ENCODE assay signal across 10 cellular contexts in the genomic region with DNA sequence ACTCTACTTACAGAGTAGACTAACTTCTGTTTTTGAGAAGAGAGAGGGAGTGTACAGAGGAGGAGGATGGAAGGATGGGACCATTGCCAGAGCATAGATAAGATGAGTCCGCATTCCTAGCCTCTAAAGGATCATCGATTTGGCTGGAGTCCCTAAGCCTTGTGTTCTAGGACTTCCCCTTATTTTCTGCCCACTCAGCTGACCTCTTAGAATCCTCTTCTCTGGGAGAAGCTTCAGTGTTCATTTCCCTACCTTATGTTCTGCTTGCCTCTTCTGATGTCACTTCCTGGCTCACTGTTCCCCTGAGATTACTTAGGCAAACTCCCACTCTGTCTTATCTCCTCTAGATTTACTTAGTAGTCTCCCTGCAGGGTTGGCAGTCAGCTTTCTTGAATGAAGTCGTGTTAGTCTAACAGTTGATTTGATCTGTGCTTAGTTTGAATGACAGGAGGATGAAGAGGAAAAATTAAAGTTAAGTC.
A peak's percentile ranks its signal among the peaks of the same experiment; 100 is the strongest.
DNase-seq lines count a peak whose midpoint lies in the region; ATAC-seq, FAIRE-seq and TF ChIP-seq lines count a peak whose summit lies in the region.
"Had no signal": no experiment of that assay in that cellular context is flagged by ENCODE, and none has a peak within 500 bp of the region (broad histone marks: within the 10 kb centered on the region; RNA-seq: fewer than 3 reads in every experiment).

No MANE protein-coding gene starts in this region.

- no peak for TF ChIP-seq POLR2A in IMR-90 (IDR thresholded peaks at IDR 0.05; ENCODE audit: low read depth, low read length)
- TF ChIP-seq POLR2A in GM12878 (IDR thresholded peaks at IDR 0.05; ENCODE audit: low read depth, low read length): no peak

- 0 out of 2 replicates have a peak overlapping the region, but pooled peaks have one; percentile 7 for H3K4ac ChIP-seq in IMR-90 (ENCODE audit: low read depth, low read length)

- in situ Hi-C loops in IMR-90 (cut with MboI; ENCODE audit: low sequenced_read_pairs) (no loop called here), GM12878 (cut with MboI) (no loop called here)

- DNase-seq in IMR-90 (peak; percentile 67), GM12878 (ENCODE audit: low read depth, low spot score) (peak; percentile 37), AG08395 (ENCODE audit: low spot score) (no peak), kidney tubule cell (ENCODE audit: low spot score) (no peak)
- no peak for DNase-seq in effector memory CD8-positive, alpha-beta T cell
- DNase-seq: stimulated activated CD4-positive, alpha-beta T cell treated with anti-CD3 and anti-CD28 coated beads, Interleukin-15, amount 100 ng/mL, for 24 hours had no signal

- H2BK20ac ChIP-seq in IMR-90 (ENCODE audit: low read depth, low read length): no peak overlapping the region

- H3K27me3 ChIP-seq in IMR-90 (ENCODE audit: control insufficient read depth, insufficient read depth, low read length) (no peaks in the 10 kb centered on the region), GM12878 (replicated peaks in 1 of 2; ENCODE audit: control insufficient read depth in 2 of 2, insufficient read depth in 2 of 2, low read length in 1 of 2) (no peaks in the 10 kb centered on the region), muscle layer of colon (ENCODE audit: control insufficient read depth in 1 of 2, insufficient read depth in 2 of 2, low read length in 2 of 2) (no peaks in the 10 kb centered on the region)

- POLR2A ChIA-PET in IMR-90 (lab: Charles Lee; ENCODE audit: unreplicated experiment) (no interaction called here), GM12878 (lab: Charles Lee) (interaction anchor here (0.6 to 1.6 kb wide), 2 partner anchors 9 to 47 kb away, joined by 3 to 8 read pairs; no protein-coding TSS in a partner anchor)

- H3K4me3 Mint-ChIP-seq in effector memory CD8-positive, alpha-beta T cell: no peak overlapping the region

- no peak overlapping the region for H2BK5ac ChIP-seq in IMR-90 (ENCODE audit: low read depth, low read length, poor library complexity, severe bottlenecking)

- peak overlapping the region in 1 of 2 experiments; percentile 53; a peak in 1 of 4 replicates for H4K8ac ChIP-seq in IMR-90 (ENCODE audit: low read depth in 2 of 2, low read length in 2 of 2)

- no peak for TF ChIP-seq EP300 in GM12878 (IDR thresholded peaks at IDR 0.05; ENCODE audit: borderline replicate concordance in 1 of 2, control insufficient read depth in 1 of 2, low read depth in 2 of 2, low read length in 2 of 2)

- H4K5ac ChIP-seq in IMR-90 (ENCODE audit: low read depth, low read length): no peak overlapping the region

- H3K79me1 ChIP-seq in IMR-90 (ENCODE audit: low read depth in 1 of 2, low read length in 2 of 2): no peaks in the 10 kb centered on the region

- no peak for TF ChIP-seq RAD21 in IMR-90 (IDR thresholded peaks at IDR 0.05; ENCODE audit: low read length)
- TF ChIP-seq RAD21 in GM12878 (IDR thresholded peaks at IDR 0.05; ENCODE audit: insufficient read depth, low read depth, low read length): no peak

- H2AK5ac ChIP-seq in IMR-90 (ENCODE audit: low read depth, low read length): peak overlapping the region; percentile 39; the same call in 1 of the 2 replicates

- H4K91ac ChIP-seq in IMR-90 (ENCODE audit: insufficient read depth, low read depth, low read length): no peak overlapping the region

- no peaks in the 10 kb centered on the region for H3K79me2 ChIP-seq in GM12878 (ENCODE audit: control insufficient read depth, insufficient read depth, low read length)

- intact Hi-C loops in IMR-90 (cut with micrococcal nuclease): no loop called here
- intact Hi-C loops in GM12878 (cut with micrococcal nuclease; ENCODE audit: unreplicated experiment): no loop called here

- H3K4me1 Mint-ChIP-seq in effector memory CD8-positive, alpha-beta T cell (ENCODE audit: low read depth in 2 of 2): no peaks in the 10 kb centered on the region

- no peak for ATAC-seq in IMR-90 (ENCODE audit: low read depth)
- peak; percentile 91 for ATAC-seq in GM12878
- no peak for ATAC-seq in effector memory CD8-positive, alpha-beta T cell (replicated peaks)
- ATAC-seq in HG03196 (IDR thresholded peaks at IDR 0.05; ENCODE audit: unreplicated experiment): no peak
- ATAC-seq: HCT116 had no signal

- peak; percentile 83 for FAIRE-seq in GM12878 (lab: Jason Lieb, UNC)

- no peak overlapping the region for H3K4me2 ChIP-seq in IMR-90 (ENCODE audit: low read depth, low read length)
- no peak overlapping the region for H3K4me2 ChIP-seq in GM12878 (ENCODE audit: control insufficient read depth, insufficient read depth)

- H2AFZ ChIP-seq in IMR-90 (replicated peaks; ENCODE audit: low read length, poor library complexity): no peak overlapping the region
- no peak overlapping the region for H2AFZ ChIP-seq in GM12878 (ENCODE audit: control insufficient read depth, low read depth, low read length)

- no peak overlapping the region for H2BK120ac ChIP-seq in IMR-90 (ENCODE audit: low read depth, low read length)

- no peak overlapping the region for H3K27ac Mint-ChIP-seq in effector memory CD8-positive, alpha-beta T cell

- CTCF ChIA-PET in IMR-90 (lab: Yijun Ruan, JAX) (no interaction called here), GM12878 (lab: Yijun Ruan, JAX) (interaction anchor here (1.0 to 1.6 kb wide), 5 partner anchors 8 to 25 kb away, joined by 3 to 4 read pairs (median 3); no protein-coding TSS in a partner anchor)

- H3K9me3 ChIP-seq in IMR-90 (ENCODE audit: control insufficient read depth, insufficient read depth, low read length) (no peaks in the 10 kb centered on the region), GM12878 (replicated peaks; ENCODE audit: control insufficient read depth, insufficient read depth, low read length) (no peaks in the 10 kb centered on the region), muscle layer of colon (ENCODE audit: low read length) (no peaks in the 10 kb centered on the region)

- H3K23ac ChIP-seq in IMR-90 (ENCODE audit: low read depth, low read length): no peak overlapping the region

- WGBS in IMR-90 (ENCODE audit: extremely low coverage in 2 of 2, insufficient read length in 1 of 2), 2 experiments: no CpG with 5 or more reads among the region's 3 CpGs
- 47% methylated on average over 3 of the region's 3 CpGs for WGBS in GM12878 (ENCODE audit: insufficient coverage, insufficient replicate concordance, low lambda C conversion rate, missing lambda C conversion rate)

- H3K4me1 ChIP-seq in IMR-90 (ENCODE audit: control insufficient read depth, insufficient read depth, low read length) (peaks cover 1% of the 10 kb centered on the region; the same call in 1 of the 2 replicates), GM12878 (ENCODE audit: control insufficient read depth, insufficient read depth, low read length) (no peaks in the 10 kb centered on the region), muscle layer of colon (ENCODE audit: insufficient read depth, low read length) (peaks cover 74% of the 10 kb centered on the region)

- H3K9ac ChIP-seq in IMR-90 (ENCODE audit: low read depth, low read length) (no peak overlapping the region), GM12878 (ENCODE audit: control insufficient read depth, insufficient read depth, low read length) (no peak overlapping the region), muscle layer of colon (ENCODE audit: low read length) (no peak overlapping the region)

- no peaks in the 10 kb centered on the region for H4K20me1 ChIP-seq in IMR-90 (ENCODE audit: insufficient read depth, low read length)
- no peaks in the 10 kb centered on the region for H4K20me1 ChIP-seq in GM12878 (ENCODE audit: control insufficient read depth, insufficient read depth)

- H2AK9ac ChIP-seq in IMR-90 (replicated peaks; ENCODE audit: low read depth, low read length, poor library complexity): no peak overlapping the region

- H3K36me3 ChIP-seq in IMR-90 (ENCODE audit: control insufficient read depth, insufficient read depth, low read length) (no peaks in the 10 kb centered on the region), GM12878 (ENCODE audit: control insufficient read depth in 2 of 2, insufficient read depth in 2 of 2, low read length in 1 of 2) (no peaks in the 10 kb centered on the region), muscle layer of colon (ENCODE audit: insufficient read depth, low read length) (no peaks in the 10 kb centered on the region)

- SMC1A ChIA-PET in GM12878 (lab: Charles Lee; ENCODE audit: uncharacterized antibody, unreplicated experiment): interaction anchor here (1.0 to 3.8 kb wide), 5 partner anchors 8 to 51 kb away, joined by 3 to 38 read pairs (median 5); no protein-coding TSS in a partner anchor

- H3K56ac ChIP-seq in IMR-90 (ENCODE audit: extremely low read depth, insufficient read depth, low read length): no peak overlapping the region

- no peak overlapping the region; the same call in 2 of the 3 replicates for H2BK15ac ChIP-seq in IMR-90 (ENCODE audit: low read depth, low read length)

- no peaks in the 10 kb centered on the region for H3K9me3 Mint-ChIP-seq in effector memory CD8-positive, alpha-beta T cell

- no TSS peak for BruUV-seq in IMR-90 (replicated peaks; lab: Mats Ljungman, UMichigan)
- no TSS peak for BruUV-seq in GM12878 (replicated peaks; lab: Mats Ljungman, UMichigan)

- H3K9me1 ChIP-seq in IMR-90 (ENCODE audit: insufficient read depth, low read length): peaks cover 3% of the 10 kb centered on the region; the same call in 1 of the 2 replicates

- H3K27ac ChIP-seq in C4-2B (peak overlapping the region; percentile 41; the same call in 1 of the 2 replicates), IMR-90 (ENCODE audit: insufficient read depth, low read length) (no peak overlapping the region), GM12878 (ENCODE audit: control insufficient read depth, insufficient read depth) (no peak overlapping the region), muscle layer of colon (ENCODE audit: low read depth, low read length) (peak overlapping the region; percentile 70)

- TF ChIP-seq CTCF in C4-2B (conservative IDR thresholded peaks at IDR 0.05) (no peak), IMR-90 (conservative IDR thresholded peaks at IDR 0.05; ENCODE audit: low read depth, low read length) (no peak), GM12878 (IDR thresholded peaks at IDR 0.05 in 2 of 3, conservative IDR thresholded peaks at IDR 0.05 in 1 of 3; ENCODE audit: control insufficient read depth in 2 of 3, extremely low read depth in 1 of 3, insufficient read depth in 1 of 3, low read depth in 3 of 3, low read length in 3 of 3) (no peak)

- RAD21 ChIA-PET in GM12878 (lab: Charles Lee; ENCODE audit: unreplicated experiment): interaction anchor here (1.1 to 1.8 kb wide), 2 partner anchors 11 to 52 kb away, joined by 3 to 11 read pairs; no protein-coding TSS in a partner anchor

- H3K14ac ChIP-seq in IMR-90 (replicated peaks; ENCODE audit: low read depth, low read length): 0 out of 2 replicates have a peak overlapping the region, but pooled peaks have one; percentile 44

- H3K36me3 Mint-ChIP-seq in effector memory CD8-positive, alpha-beta T cell (ENCODE audit: insufficient read depth): no peaks in the 10 kb centered on the region

- H3K4me3 ChIP-seq in IMR-90 (ENCODE audit: insufficient read depth, low read depth, low read length) (no peak overlapping the region), GM12878 (no peak overlapping the region), muscle layer of colon (ENCODE audit: low read depth in 1 of 2, low read length in 2 of 2) (no peak overlapping the region)

- H3K18ac ChIP-seq in IMR-90 (ENCODE audit: low read depth, low read length): peak overlapping the region; percentile 41; the same call in 1 of the 2 replicates

- H3K27me3 Mint-ChIP-seq in effector memory CD8-positive, alpha-beta T cell: no peaks in the 10 kb centered on the region

- dilution Hi-C loops in IMR-90 (cut with HindIII; ENCODE audit: low sequenced_read_pairs, unreplicated experiment): no loop called here

Comparison
In these comparisons a context has a peak if more than half of its experiments do, and no peak if none do; other contexts are left out.
1. H3K27ac ChIP-seq: peak in C4-2B (single experiment) and muscle layer of colon (single experiment); none in IMR-90 (single experiment) and GM12878 (single experiment).
2. DNase-seq: peak in IMR-90 (single experiment) and GM12878 (single experiment); none in AG08395 (single experiment), effector memory CD8-positive, alpha-beta T cell (0 of 3) and kidney tubule cell (single experiment).